35 cellular contexts compared by ENCODE assay signal in the genomic region with DNA sequence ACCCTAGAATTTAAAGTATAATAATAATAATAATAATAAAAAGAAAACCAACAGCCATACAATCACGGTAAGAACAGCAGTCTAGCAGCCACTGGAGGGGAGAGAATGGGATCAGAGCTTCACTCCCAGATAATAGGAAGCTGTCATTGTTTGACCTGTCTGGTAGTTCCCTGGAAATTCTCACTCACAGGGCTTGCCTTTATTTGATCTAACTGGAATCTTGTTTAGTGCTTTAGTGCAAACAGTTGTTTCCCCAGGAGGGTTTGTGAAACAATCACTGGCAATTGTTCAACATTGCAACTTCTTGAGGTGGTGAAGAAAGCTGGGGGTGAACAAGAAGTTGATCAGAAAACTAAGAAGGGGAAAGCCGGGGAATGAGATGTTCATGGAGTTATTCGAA.
"Had no signal": no experiment of that assay in that cellular context is flagged by ENCODE, and none has a peak within 500 bp of the region (broad histone marks: within the 10 kb centered on the region; RNA-seq: fewer than 3 reads in every experiment).

No MANE protein-coding gene starts in this region.

- H3K4me3 Mint-ChIP-seq: activated B cell treated with CpG ODN at 0.5 μM for 24 hours; activated CD4-positive, alpha-beta memory T cell treated with anti-CD3 and anti-CD28 coated beads for 36 hours; activated CD4-positive, alpha-beta T cell treated with anti-CD3 and anti-CD28 coated beads, Interleukin-2, amount 10 ng/mL, durations not matched to agents 24 days and 14 days; activated CD8-positive, alpha-beta memory T cell treated with anti-CD3 and anti-CD28 coated beads, Interleukin-2, amount 10 ng/mL, durations not matched to agents 7 days and 5 days; activated CD8-positive, alpha-beta T cell treated with anti-CD3 and anti-CD28 coated beads for 36 hours; activated naive CD4-positive, alpha-beta T cell treated with anti-CD3 and anti-CD28 coated beads, Interleukin-2, amount 10 ng/mL, durations not matched to agents 7 days and 5 days; activated naive CD4-positive, alpha-beta T cell treated with anti-CD3 and anti-CD28 coated beads, Interleukin-2, amount 50 U/mL, for 24 hours; activated naive CD8-positive, alpha-beta T cell; activated naive CD8-positive, alpha-beta T cell treated with anti-CD3 and anti-CD28 coated beads, Interleukin-2, amount 10 ng/mL, durations not matched to agents 7 days and 5 days; activated naive CD8-positive, alpha-beta T cell treated with anti-CD3 and anti-CD28 coated beads, Interleukin-2, amount 50 U/mL, for 24 hours; activated T-cell treated with anti-CD3 and anti-CD28 coated beads, Interleukin-2, amount 50 U/mL, for 24 hours; brain; T-helper 1 cell treated with Interleukin-12 subunit alpha and Interleukin-12 subunit beta and Interleukin-4 antibody, amounts not matched to agents 30 μg/mL and 1 μg/mL, for 36 hours; T-helper 2 cell treated with Interferon-gamma antibody and Interleukin-4, amounts not matched to agents 5 μg/mL and 100 μg/mL, for 36 hours had no signal

- H3K36me3 Mint-ChIP-seq: activated CD4-positive, alpha-beta memory T cell treated with anti-CD3 and anti-CD28 coated beads for 36 hours; activated CD8-positive, alpha-beta memory T cell treated with anti-CD3 and anti-CD28 coated beads, Interleukin-2, amount 10 ng/mL, durations not matched to agents 7 days and 5 days; activated naive CD4-positive, alpha-beta T cell treated with anti-CD3 and anti-CD28 coated beads, Interleukin-2, amount 10 ng/mL, durations not matched to agents 7 days and 5 days; activated naive CD4-positive, alpha-beta T cell treated with anti-CD3 and anti-CD28 coated beads, Interleukin-2, amount 50 U/mL, for 24 hours; activated naive CD8-positive, alpha-beta T cell; activated naive CD8-positive, alpha-beta T cell treated with anti-CD3 and anti-CD28 coated beads, Interleukin-2, amount 10 ng/mL, durations not matched to agents 7 days and 5 days; brain had no signal

- H3K27me3 ChIP-seq: ascending aorta, cardiac muscle cell had no signal

- H3K27ac Mint-ChIP-seq: activated B cell treated with CpG ODN at 0.5 μM for 24 hours; activated CD4-positive, alpha-beta memory T cell treated with anti-CD3 and anti-CD28 coated beads for 36 hours; activated CD4-positive, alpha-beta T cell treated with anti-CD3 and anti-CD28 coated beads, Interleukin-2, amount 10 ng/mL, durations not matched to agents 24 days and 14 days; activated CD8-positive, alpha-beta memory T cell treated with anti-CD3 and anti-CD28 coated beads, Interleukin-2, amount 10 ng/mL, durations not matched to agents 7 days and 5 days; activated CD8-positive, alpha-beta T cell treated with anti-CD3 and anti-CD28 coated beads for 36 hours; activated naive CD4-positive, alpha-beta T cell treated with anti-CD3 and anti-CD28 coated beads, Interleukin-2, amount 10 ng/mL, durations not matched to agents 7 days and 5 days; activated naive CD4-positive, alpha-beta T cell treated with anti-CD3 and anti-CD28 coated beads, Interleukin-2, amount 50 U/mL, for 24 hours; activated naive CD8-positive, alpha-beta T cell; activated naive CD8-positive, alpha-beta T cell treated with anti-CD3 and anti-CD28 coated beads, Interleukin-2, amount 10 ng/mL, durations not matched to agents 7 days and 5 days; activated naive CD8-positive, alpha-beta T cell treated with anti-CD3 and anti-CD28 coated beads, Interleukin-2, amount 50 U/mL, for 24 hours; activated T-cell treated with anti-CD3 and anti-CD28 coated beads, Interleukin-2, amount 50 U/mL, for 24 hours; activated T-helper 2 cell treated with anti-CD3 and anti-CD28 coated beads, Interferon-gamma antibody, Interleukin-2, Interleukin-4, amounts not matched to agents 10 μg/mL and 5 μg/mL and 100 μg/mL, durations not matched to agents 14 hours and 24 hours and 36 hours; brain; T-helper 1 cell treated with Interleukin-12 subunit alpha and Interleukin-12 subunit beta and Interleukin-4 antibody, amounts not matched to agents 30 μg/mL and 1 μg/mL, for 36 hours; T-helper 2 cell treated with Interferon-gamma antibody and Interleukin-4, amounts not matched to agents 5 μg/mL and 100 μg/mL, for 36 hours had no signal

- H3K4me1 ChIP-seq: ascending aorta had no signal

- H3K4me1 Mint-ChIP-seq: activated B cell treated with CpG ODN at 0.5 μM for 24 hours; activated CD4-positive, alpha-beta T cell treated with anti-CD3 and anti-CD28 coated beads, Interleukin-2, amount 10 ng/mL, durations not matched to agents 24 days and 14 days; activated CD8-positive, alpha-beta memory T cell treated with anti-CD3 and anti-CD28 coated beads, Interleukin-2, amount 10 ng/mL, durations not matched to agents 7 days and 5 days; activated naive CD4-positive, alpha-beta T cell treated with anti-CD3 and anti-CD28 coated beads, Interleukin-2, amount 10 ng/mL, durations not matched to agents 7 days and 5 days; activated naive CD4-positive, alpha-beta T cell treated with anti-CD3 and anti-CD28 coated beads, Interleukin-2, amount 50 U/mL, for 24 hours; activated naive CD8-positive, alpha-beta T cell treated with anti-CD3 and anti-CD28 coated beads, Interleukin-2, amount 10 ng/mL, durations not matched to agents 7 days and 5 days; activated naive CD8-positive, alpha-beta T cell treated with anti-CD3 and anti-CD28 coated beads, Interleukin-2, amount 50 U/mL, for 24 hours; brain had no signal

- H3K27ac ChIP-seq: ascending aorta, cardiac muscle cell, VCaP had no signal

- ATAC-seq: activated CD8-positive, alpha-beta memory T cell treated with anti-CD3 and anti-CD28 coated beads, Interleukin-2, amount 10 ng/mL, durations not matched to agents 7 days and 5 days; activated CD8-positive, alpha-beta T cell treated with anti-CD3 and anti-CD28 coated beads for 36 hours; activated naive CD8-positive, alpha-beta T cell treated with anti-CD3 and anti-CD28 coated beads, Interleukin-2, amount 50 U/mL, for 24 hours had no signal

- DNase-seq: activated B cell treated with CpG ODN at 0.5 μM for 24 hours; activated CD4-positive, alpha-beta memory T cell treated with anti-CD3 and anti-CD28 coated beads for 36 hours; activated CD4-positive, alpha-beta T cell treated with anti-CD3 and anti-CD28 coated beads for 4 hours; activated CD4-positive, alpha-beta T cell treated with anti-CD3 and anti-CD28 coated beads, Interleukin-2, amount 10 ng/mL, durations not matched to agents 24 days and 14 days; activated CD4-positive, alpha-beta T cell treated with anti-CD3 and anti-CD28 coated beads, Interleukin-2, amount 50 U/mL, for 1 hour; activated CD4-positive, alpha-beta T cell treated with anti-CD3 and anti-CD28 coated beads, Interleukin-2, amount 50 U/mL, for 4 hours; activated CD4-positive, CD25-positive, alpha-beta regulatory T cell treated with anti-CD3 and anti-CD28 coated beads, Interleukin-2, amount 50 U/mL, for 72 hours; activated CD8-positive, alpha-beta memory T cell treated with anti-CD3 and anti-CD28 coated beads for 24 hours; activated CD8-positive, alpha-beta memory T cell treated with anti-CD3 and anti-CD28 coated beads, Interleukin-2, amount 10 ng/mL, durations not matched to agents 7 days and 5 days; activated CD8-positive, alpha-beta memory T cell treated with anti-CD3 and anti-CD28 coated beads, Interleukin-2, amount 50 U/mL, for 48 hours; activated CD8-positive, alpha-beta T cell treated with anti-CD3 and anti-CD28 coated beads for 36 hours; activated effector memory CD4-positive, alpha-beta T cell treated with Interleukin-2 at 50 U/mL for 16 hours; activated gamma-delta T cell; activated naive CD4-positive, alpha-beta T cell treated with anti-CD3 and anti-CD28 coated beads, Interleukin-2, amount 10 ng/mL, durations not matched to agents 7 days and 5 days; activated naive CD4-positive, alpha-beta T cell treated with Interleukin-2 at 50 U/mL for 16 hours; activated naive CD8-positive, alpha-beta T cell treated with anti-CD3 and anti-CD28 coated beads, Interleukin-2, amount 10 ng/mL, durations not matched to agents 7 days and 5 days; activated naive CD8-positive, alpha-beta T cell treated with anti-CD3 and anti-CD28 coated beads, Interleukin-2, amount 50 U/mL, for 24 hours; activated T-cell treated with anti-CD3 and anti-CD28 coated beads, Interleukin-2, amount 50 U/mL, for 24 hours; activated T-cell treated with anti-CD3 and anti-CD28 coated beads, Interleukin-2, amount 50 U/mL, for 48 hours; amygdala; anterior cingulate cortex; caudate nucleus; SW 1271; T-helper 1 cell; T-helper 2 cell; T-helper 9 cell had no signal

- H3K9me3 ChIP-seq: ascending aorta had no signal

- H3K9me3 Mint-ChIP-seq: activated T-helper 2 cell treated with anti-CD3 and anti-CD28 coated beads, Interferon-gamma antibody, Interleukin-2, Interleukin-4, amounts not matched to agents 10 μg/mL and 5 μg/mL and 100 μg/mL, durations not matched to agents 14 hours and 24 hours and 36 hours; T-helper 2 cell treated with Interferon-gamma antibody and Interleukin-4, amounts not matched to agents 5 μg/mL and 100 μg/mL, for 36 hours had no signal

- H3K4me3 ChIP-seq: ascending aorta, cardiac muscle cell had no signal

- H3K27me3 Mint-ChIP-seq: activated naive CD4-positive, alpha-beta T cell treated with anti-CD3 and anti-CD28 coated beads, Interleukin-2, amount 10 ng/mL, durations not matched to agents 7 days and 5 days had no signal

- H3K36me3 ChIP-seq: ascending aorta, cardiac muscle cell had no signal
